In genomic region chr3:4828279-4829030, GRCh38 we compare ENCODE assay signal across 9 cellular contexts.
DNase-seq lines count a peak whose midpoint lies in the region; ATAC-seq, FAIRE-seq and TF ChIP-seq lines count a peak whose summit lies in the region.
"Had no signal": no experiment of that assay in that cellular context is flagged by ENCODE, and none has a peak within 500 bp of the region (broad histone marks: within the 10 kb centered on the region; RNA-seq: fewer than 3 reads in every experiment).

No MANE protein-coding gene starts in this region.

- H2AFZ ChIP-seq in astrocyte (ENCODE audit: low read depth, low read length): no peak overlapping the region

- H3K4me1 ChIP-seq in astrocyte (ENCODE audit: insufficient read depth, low read length): peaks cover 53% of the 10 kb centered on the region
- H3K4me1 ChIP-seq: BE2C had no signal

- H3K79me2 ChIP-seq in astrocyte (ENCODE audit: insufficient read depth, low read length): no peaks in the 10 kb centered on the region

- WGBS in lower leg skin, 2 donors: 50 to 54% methylated on average over 10 of the region's 10 CpGs

- peak overlapping the region; percentile 1 for H3K4me2 ChIP-seq in astrocyte (ENCODE audit: low read length)

- peaks cover under 1% of the 10 kb centered on the region for H3K9me3 Mint-ChIP-seq in activated CD8-positive, alpha-beta memory T cell treated with anti-CD3 and anti-CD28 coated beads, Interleukin-2, amount 10 ng/mL, durations not matched to agents 7 days and 5 days (ENCODE audit: low read depth)
- H3K9me3 Mint-ChIP-seq in astrocyte (ENCODE audit: unreplicated experiment): no peaks in the 10 kb centered on the region

- peaks cover 94% of the 10 kb centered on the region for H3K4me1 Mint-ChIP-seq in activated CD8-positive, alpha-beta memory T cell treated with anti-CD3 and anti-CD28 coated beads, Interleukin-2, amount 10 ng/mL, durations not matched to agents 7 days and 5 days
- H3K4me1 Mint-ChIP-seq in astrocyte (ENCODE audit: low read depth, unreplicated experiment): peaks cover 87% of the 10 kb centered on the region

- CTCF ChIA-PET in activated CD8-positive, alpha-beta memory T cell treated with anti-CD3 and anti-CD28 coated beads, Interleukin-2, amount 10 ng/mL, durations not matched to agents 7 days and 5 days (lab: Charles Lee): interaction anchor here (0.7 to 4.7 kb wide), 9 partner anchors 16 to 229 kb away, joined by 3 to 22 read pairs (median 6); partner anchors contain the start of gene BHLHE40

- no peak for DNase-seq in activated CD8-positive, alpha-beta memory T cell treated with anti-CD3 and anti-CD28 coated beads, Interleukin-2, amount 10 ng/mL, durations not matched to agents 7 days and 5 days
- no peak for DNase-seq in activated CD8-positive, alpha-beta memory T cell treated with anti-CD3 and anti-CD28 coated beads, Interleukin-2, amount 50 U/mL, for 48 hours
- DNase-seq in astrocyte (ENCODE audit: low read depth) (peak; percentile 94), lower leg skin (ENCODE audit: low spot score in 2 of 2) (peak; percentile 59 to 88), ureter (ENCODE audit: low spot score) (peak; percentile 52), NCI-H2227 treated with DMSO at 0.1 percent for 48 hours (lab: John Stamatoyannopoulos, UW) (no peak), DMS53 (lab: John Stamatoyannopoulos, UW) (no peak)
- DNase-seq: BE2C had no signal

- H3K4me3 Mint-ChIP-seq in activated CD8-positive, alpha-beta memory T cell treated with anti-CD3 and anti-CD28 coated beads, Interleukin-2, amount 10 ng/mL, durations not matched to agents 7 days and 5 days: no peak overlapping the region
- H3K4me3 Mint-ChIP-seq in astrocyte (ENCODE audit: unreplicated experiment): peak overlapping the region; percentile 18

- peak overlapping the region; percentile 30 for H3K27ac ChIP-seq in astrocyte (ENCODE audit: low read depth, low read length)

- H3K27ac Mint-ChIP-seq in activated CD8-positive, alpha-beta memory T cell treated with anti-CD3 and anti-CD28 coated beads, Interleukin-2, amount 10 ng/mL, durations not matched to agents 7 days and 5 days: peak overlapping the region; percentile 99
- H3K27ac Mint-ChIP-seq in astrocyte (ENCODE audit: unreplicated experiment): peak overlapping the region; percentile 97

- FAIRE-seq in astrocyte (lab: Jason Lieb, UNC): no peak

- H3K36me3 Mint-ChIP-seq in activated CD8-positive, alpha-beta memory T cell treated with anti-CD3 and anti-CD28 coated beads, Interleukin-2, amount 10 ng/mL, durations not matched to agents 7 days and 5 days: peaks cover 77% of the 10 kb centered on the region
- peaks cover 1% of the 10 kb centered on the region for H3K36me3 Mint-ChIP-seq in astrocyte (ENCODE audit: low read depth, unreplicated experiment)

- ATAC-seq in activated CD8-positive, alpha-beta memory T cell treated with anti-CD3 and anti-CD28 coated beads, Interleukin-2, amount 10 ng/mL, durations not matched to agents 7 days and 5 days: no peak
- no peak for ATAC-seq in HG03139 (IDR thresholded peaks at IDR 0.05; ENCODE audit: unreplicated experiment)

- H3K36me3 ChIP-seq in astrocyte (ENCODE audit: insufficient read depth, low read length): no peaks in the 10 kb centered on the region
- H3K36me3 ChIP-seq: BE2C had no signal

- no peaks in the 10 kb centered on the region for H3K27me3 Mint-ChIP-seq in activated CD8-positive, alpha-beta memory T cell treated with anti-CD3 and anti-CD28 coated beads, Interleukin-2, amount 10 ng/mL, durations not matched to agents 7 days and 5 days
- H3K27me3 Mint-ChIP-seq in astrocyte (ENCODE audit: low read depth, unreplicated experiment): no peaks in the 10 kb centered on the region

- TF ChIP-seq POLR2A in lower leg skin (IDR thresholded peaks at IDR 0.05): no peak

- no peaks in the 10 kb centered on the region for H3K9me3 ChIP-seq in astrocyte (ENCODE audit: insufficient read depth, low read depth, low read length)
- H3K9me3 ChIP-seq: BE2C had no signal

- TF ChIP-seq CTCF in astrocyte (IDR thresholded peaks at IDR 0.05; ENCODE audit: insufficient read depth, low read depth, low read length): no peak
- TF ChIP-seq CTCF in lower leg skin (IDR thresholded peaks at IDR 0.05): no peak

- H4K20me1 ChIP-seq in astrocyte (ENCODE audit: insufficient read depth, low read length): no peaks in the 10 kb centered on the region

- H3K9ac ChIP-seq in astrocyte (ENCODE audit: low read length): no peak overlapping the region

- no peak overlapping the region for H3K4me3 ChIP-seq in astrocyte (ENCODE audit: insufficient read depth, low read depth, low read length)
- no peak overlapping the region for H3K4me3 ChIP-seq in lower leg skin (ENCODE audit: low read depth, poor library complexity, severe bottlenecking)

- intact Hi-C loops in lower leg skin (cut with DNase I; ENCODE audit: low total_unique reads): no loop called here

- no peaks in the 10 kb centered on the region for H3K27me3 ChIP-seq in astrocyte (ENCODE audit: insufficient read depth, low read length)
- H3K27me3 ChIP-seq: BE2C had no signal

Comparison
In these comparisons a context has a peak if more than half of its experiments do, and no peak if none do; other contexts are left out.
1. DNase-seq: peak in astrocyte (single experiment), lower leg skin (2 of 2) and ureter (single experiment); none in activated CD8-positive, alpha-beta memory T cell treated with anti-CD3 and anti-CD28 coated beads, Interleukin-2, amount 10 ng/mL, durations not matched to agents 7 days and 5 days (single experiment), activated CD8-positive, alpha-beta memory T cell treated with anti-CD3 and anti-CD28 coated beads, Interleukin-2, amount 50 U/mL, for 48 hours (single experiment), NCI-H2227 treated with DMSO at 0.1 percent for 48 hours (single experiment) and DMS53 (single experiment).